ENCODE assay signal across 8 cellular contexts in genomic region chr2:192194065-192194865, GRCh38. TPM values are rescaled to one million over a fixed set of nuclear protein-coding genes. Genes with fewer than 3 reads are reported as not detected.
A peak's percentile ranks its signal among the peaks of the same experiment; 100 is the strongest.
DNase-seq lines count a peak whose midpoint lies in the region; ATAC-seq, FAIRE-seq and TF ChIP-seq lines count a peak whose summit lies in the region.

No MANE protein-coding gene starts in this region.

- TF ChIP-seq RAD21 in K562 (CRISPR knock-in tag; conservative IDR thresholded peaks at IDR 0.05 in 1 of 2, IDR thresholded peaks at IDR 0.05 in 1 of 2): no peak

- WGBS in K562 (ENCODE audit: insufficient coverage, low coverage, missing lambda C conversion rate): 19% methylated on average over 28 of the region's 52 CpGs

- H3K4me1 ChIP-seq in K562 (replicated peaks in 1 of 2; ENCODE audit: control insufficient read depth in 2 of 2, insufficient read depth in 2 of 2, low read length in 2 of 2): peaks cover 0 to 18% of the 10 kb centered on the region in 2 experiments; a peak in 2 of 5 replicates

- FAIRE-seq in K562 (lab: Jason Lieb, UNC): no peak

- CTCF ChIA-PET in K562 (lab: Yijun Ruan, JAX; ENCODE audit: low intra/inter-chr PET ratio): no interaction called here

- H2AFZ ChIP-seq in K562 (ENCODE audit: low read depth, low read length): no peak overlapping the region

- TF ChIP-seq POLR2A in K562 (conservative IDR thresholded peaks at IDR 0.05): no peak

- H3K4me3 ChIP-seq in HFF-Myc (replicated peaks; ENCODE audit: low read depth, low read length): peak overlapping the region; percentile 47
- H3K4me3 ChIP-seq in K562: no peak overlapping the region

- H3K4me2 ChIP-seq in K562 (ENCODE audit: insufficient read depth, low read length): peak overlapping the region; percentile 11; the same call in 1 of the 2 replicates

- POLR2A ChIA-PET in K562 (lab: Yijun Ruan, JAX): no interaction called here

- peaks cover 14 to 33% of the 10 kb centered on the region in 2 experiments for H3K27me3 ChIP-seq in K562 (ENCODE audit: control insufficient read depth in 2 of 2, insufficient read depth in 2 of 2, low read length in 2 of 2)

- H3K27ac ChIP-seq in K562 (ENCODE audit: extremely low read depth, low read depth, low read length): no peak overlapping the region

- no peaks in the 10 kb centered on the region for H3K9me1 ChIP-seq in K562 (ENCODE audit: control insufficient read depth, insufficient read depth, low read length)

- in situ Hi-C loops in K562 (cut with MboI): loop anchor here (25.0 kb wide), 1 partner anchor 843 kb away; no protein-coding TSS in a partner anchor

- no peaks in the 10 kb centered on the region for H3K36me3 ChIP-seq in K562 (ENCODE audit: control insufficient read depth, insufficient read depth, low read length)

- no peak for TF ChIP-seq EP300 in K562 (IDR thresholded peaks at IDR 0.05; ENCODE audit: low read length)

- BruUV-seq in K562 (replicated peaks; lab: Mats Ljungman, UMichigan): no TSS peak

- TF ChIP-seq CTCF in HFF-Myc (IDR thresholded peaks at IDR 0.05; ENCODE audit: low read depth, low read length, missing control alignments) (no peak), K562 (IDR thresholded peaks at IDR 0.05 in 2 of 3, conservative IDR thresholded peaks at IDR 0.05 in 1 of 3; ENCODE audit: insufficient read depth in 2 of 3, low read depth in 1 of 3, low read length in 3 of 3) (no peak)

- intact Hi-C loops in K562 (cut with micrococcal nuclease): no loop called here

- DNase-seq in ELR (ENCODE audit: low read depth): peak; percentile 72
- no peak for DNase-seq in HFF-Myc (ENCODE audit: extremely low read depth, low read depth)
- peak; percentile 58 for DNase-seq in NCI-H69 (lab: John Stamatoyannopoulos, UW)
- DNase-seq in K562 (ENCODE audit: extremely low read depth in 1 of 4, low spot score in 3 of 4): peak in 1 of 4 experiments; percentile 1
- peak; percentile 13 for DNase-seq in iPS-NIHi7 (ENCODE audit: extremely low spot score)
- DNase-seq in stimulated activated CD4-positive, alpha-beta T cell treated with anti-CD3 and anti-CD28 coated beads, Interleukin-4, amount 100 ng/mL, for 24 hours: peak; percentile 18
- no peak for DNase-seq in dedifferentiated amniotic fluid mesenchymal stem cell (ENCODE audit: extremely low spot score)
- no peak for DNase-seq in RPMI8226

- no peaks in the 10 kb centered on the region for H3K9me3 ChIP-seq in K562 (replicated peaks; ENCODE audit: control insufficient read depth, insufficient read depth, low read depth, low read length)

- no peak; the same call in 2 of the 3 replicates for ATAC-seq in K562

- H3K9ac ChIP-seq in K562 (ENCODE audit: insufficient read depth in 1 of 2, low read depth in 2 of 2, low read length in 2 of 2): peak overlapping the region in 1 of 2 experiments; percentile 17; a peak in 1 of 4 replicates

- no peaks in the 10 kb centered on the region for H3K79me2 ChIP-seq in K562 (ENCODE audit: control insufficient read depth, insufficient read depth, low read length)

- no peaks in the 10 kb centered on the region for H4K20me1 ChIP-seq in K562 (replicated peaks; ENCODE audit: control insufficient read depth, insufficient read depth, low read length)

TF ChIP-seq in K562, 482 proteins besides CTCF, POLR2A, EP300 and RAD21:
- TF ChIP-seq TRIM28 (IDR thresholded peaks at IDR 0.05): no peak
- no peak for TF ChIP-seq CAMTA2 (CRISPR knock-in tag; conservative IDR thresholded peaks at IDR 0.05)
- TF ChIP-seq ELK3 (CRISPR knock-in tag; IDR thresholded peaks at IDR 0.05): no peak
- no peak for TF ChIP-seq RFX1 (IDR thresholded peaks at IDR 0.05)
- TF ChIP-seq, protein P1, sequence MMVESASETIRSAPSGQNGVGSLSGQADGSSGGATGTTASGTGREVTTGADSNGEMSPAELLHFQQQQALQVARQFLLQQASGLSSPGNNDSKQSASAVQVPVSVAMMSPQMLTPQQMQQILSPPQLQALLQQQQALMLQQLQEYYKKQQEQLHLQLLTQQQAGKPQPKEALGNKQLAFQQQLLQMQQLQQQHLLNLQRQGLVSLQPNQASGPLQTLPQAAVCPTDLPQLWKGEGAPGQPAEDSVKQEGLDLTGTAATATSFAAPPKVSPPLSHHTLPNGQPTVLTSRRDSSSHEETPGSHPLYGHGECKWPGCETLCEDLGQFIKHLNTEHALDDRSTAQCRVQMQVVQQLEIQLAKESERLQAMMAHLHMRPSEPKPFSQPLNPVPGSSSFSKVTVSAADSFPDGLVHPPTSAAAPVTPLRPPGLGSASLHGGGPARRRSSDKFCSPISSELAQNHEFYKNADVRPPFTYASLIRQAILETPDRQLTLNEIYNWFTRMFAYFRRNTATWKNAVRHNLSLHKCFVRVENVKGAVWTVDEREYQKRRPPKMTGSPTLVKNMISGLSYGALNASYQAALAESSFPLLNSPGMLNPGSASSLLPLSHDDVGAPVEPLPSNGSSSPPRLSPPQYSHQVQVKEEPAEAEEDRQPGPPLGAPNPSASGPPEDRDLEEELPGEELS (CRISPR knock-in tag; IDR thresholded peaks at IDR 0.05; ENCODE audit: borderline replicate concordance): no peak
- TF ChIP-seq DNMT1 (IDR thresholded peaks at IDR 0.05): no peak
- TF ChIP-seq ZNF699 (CRISPR knock-in tag; IDR thresholded peaks at IDR 0.05; ENCODE audit: insufficient replicate concordance): no peak
- TF ChIP-seq, protein P2, sequence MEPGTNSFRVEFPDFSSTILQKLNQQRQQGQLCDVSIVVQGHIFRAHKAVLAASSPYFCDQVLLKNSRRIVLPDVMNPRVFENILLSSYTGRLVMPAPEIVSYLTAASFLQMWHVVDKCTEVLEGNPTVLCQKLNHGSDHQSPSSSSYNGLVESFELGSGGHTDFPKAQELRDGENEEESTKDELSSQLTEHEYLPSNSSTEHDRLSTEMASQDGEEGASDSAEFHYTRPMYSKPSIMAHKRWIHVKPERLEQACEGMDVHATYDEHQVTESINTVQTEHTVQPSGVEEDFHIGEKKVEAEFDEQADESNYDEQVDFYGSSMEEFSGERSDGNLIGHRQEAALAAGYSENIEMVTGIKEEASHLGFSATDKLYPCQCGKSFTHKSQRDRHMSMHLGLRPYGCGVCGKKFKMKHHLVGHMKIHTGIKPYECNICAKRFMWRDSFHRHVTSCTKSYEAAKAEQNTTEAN (CRISPR knock-in tag; IDR thresholded peaks at IDR 0.05): no peak
- no peak for TF ChIP-seq RBM39 (optimal IDR thresholded peaks at IDR 0.05; ENCODE audit: low read depth, low read length)

RNA-seq across cellular contexts. Expression of gene TMEFF2, which starts 0.5 kb away (rescaled TPM):
- total RNA-seq in K562 (2011; cell fraction: chromatin; rRNA removed; ENCODE audit: low replicate concordance): not detected in 2 replicates
- total RNA-seq in K562 (2011; cell fraction: nucleolus; rRNA removed): not detected in 2 replicates
- not detected in 2 replicates for total RNA-seq in K562 (2011; cell fraction: nucleoplasm; rRNA removed)
- not detected in 2 replicates for total RNA-seq in K562 (2014; rRNA removed)
- total RNA-seq in K562 (2014; rRNA removed; fragmentation: Illumina TruSeq; extraction: Trizol): not detected in 2 replicates
- not detected in 2 replicates for total RNA-seq in K562 (2015; rRNA removed; fragmentation: Illumina TruSeq; extraction: Trizol)
- total RNA-seq in K562 (2021): not detected in 2 replicates
- not detected in 2 replicates for polyA plus RNA-seq in K562 (2011; rRNA removed)
- polyA plus RNA-seq in K562 (2011; cell fraction: cytosol; rRNA removed): not detected in 2 replicates
- polyA plus RNA-seq in K562 (2011; cell fraction: nucleus; rRNA removed): not detected in 2 replicates
- polyA plus RNA-seq in K562 (2012): 0.04 TPM in 1 of 2 replicates, not detected in the other
- not detected in 2 replicates for polyA plus RNA-seq in K562 (2014; fragmentation: Illumina TruSeq; extraction: Trizol)
- 1 to 10 TPM in 1 of 2 experiments, not detected in 1; 1.4 TPM for polyA plus RNA-seq in K562 (2014; fragmentation: Nextera tagmentation; extraction: Ambion mirVana)
- not detected in 2 replicates for polyA plus RNA-seq in K562 (2014; rRNA removed)
- not detected in 2 replicates for polyA minus RNA-seq in K562 (2011; rRNA and poly(A)+ RNA removed)
- polyA minus RNA-seq in K562 (2011; cell fraction: cytosol; rRNA and poly(A)+ RNA removed): not detected in 2 replicates
- 0.13 TPM in 1 of 2 replicates, not detected in the other for polyA minus RNA-seq in K562 (2011; cell fraction: nucleus; rRNA and poly(A)+ RNA removed)

Comparison
In these comparisons a context has a peak if more than half of its experiments do, and no peak if none do; other contexts are left out.
1. DNase-seq: peak in ELR (single experiment), NCI-H69 (single experiment), iPS-NIHi7 (single experiment) and stimulated activated CD4-positive, alpha-beta T cell treated with anti-CD3 and anti-CD28 coated beads, Interleukin-4, amount 100 ng/mL, for 24 hours (single experiment); none in HFF-Myc (single experiment), dedifferentiated amniotic fluid mesenchymal stem cell (single experiment) and RPMI8226 (single experiment).